In genomic region chr1:11158291-11158690, GRCh38 we compare ENCODE assay signal across 15 cellular contexts. TPM values are rescaled to one million over a fixed set of nuclear protein-coding genes. Genes with fewer than 3 reads are reported as not detected.
DNase-seq lines count a peak whose midpoint lies in the region; FAIRE-seq and TF ChIP-seq lines count a peak whose summit lies in the region.
"Had no signal": no experiment of that assay in that cellular context is flagged by ENCODE, and none has a peak within 500 bp of the region (broad histone marks: within the 10 kb centered on the region; RNA-seq: fewer than 3 reads in every experiment).

No MANE protein-coding gene starts in this region.

- no peak for DNase-seq in activated CD4-positive, alpha-beta memory T cell treated with anti-CD3 and anti-CD28 coated beads for 36 hours
- DNase-seq in activated CD4-positive, alpha-beta memory T cell treated with anti-CD3 and anti-CD28 coated beads, Interleukin-2, amount 10 ng/mL, durations not matched to agents 7 days and 5 days: no peak
- DNase-seq in astrocyte (ENCODE audit: low read depth): no peak
- DNase-seq in hepatocyte (ENCODE audit: low spot score): no peak
- no peak for DNase-seq in GOT3 (lab: John Stamatoyannopoulos, UW)
- no peak for DNase-seq in AG08396 (ENCODE audit: low spot score)
- DNase-seq in NOMO-1 treated with DMSO at 0.1 percent for 48 hours (lab: John Stamatoyannopoulos, UW; ENCODE audit: unreplicated experiment): no peak
- DNase-seq: activated naive CD8-positive, alpha-beta T cell treated with anti-CD3 and anti-CD28 coated beads, Interleukin-2, amount 50 U/mL, for 24 hours; NCI-H345; SJCRH30 had no signal

- H3K4me1 Mint-ChIP-seq in activated CD4-positive, alpha-beta memory T cell treated with anti-CD3 and anti-CD28 coated beads for 36 hours (ENCODE audit: low read depth): peaks cover 29% of the 10 kb centered on the region
- H3K4me1 Mint-ChIP-seq in activated CD4-positive, alpha-beta memory T cell treated with anti-CD3 and anti-CD28 coated beads, Interleukin-2, amount 10 ng/mL, durations not matched to agents 7 days and 5 days: peaks cover 20% of the 10 kb centered on the region
- H3K4me1 Mint-ChIP-seq in astrocyte (ENCODE audit: low read depth, unreplicated experiment): peaks cover 20% of the 10 kb centered on the region

- peaks cover 14% of the 10 kb centered on the region for H3K4me1 ChIP-seq in astrocyte (ENCODE audit: insufficient read depth, low read length)
- H3K4me1 ChIP-seq in hepatocyte (ENCODE audit: insufficient read depth): peaks cover 10% of the 10 kb centered on the region
- H3K4me1 ChIP-seq: SJCRH30 had no signal

- H3K4me3 Mint-ChIP-seq in activated CD4-positive, alpha-beta memory T cell treated with anti-CD3 and anti-CD28 coated beads for 36 hours: no peak overlapping the region
- no peak overlapping the region for H3K4me3 Mint-ChIP-seq in activated CD4-positive, alpha-beta memory T cell treated with anti-CD3 and anti-CD28 coated beads, Interleukin-2, amount 10 ng/mL, durations not matched to agents 7 days and 5 days
- no peak overlapping the region for H3K4me3 Mint-ChIP-seq in astrocyte (ENCODE audit: unreplicated experiment)
- H3K4me3 Mint-ChIP-seq: activated naive CD8-positive, alpha-beta T cell treated with anti-CD3 and anti-CD28 coated beads, Interleukin-2, amount 50 U/mL, for 24 hours had no signal

- H3K79me2 ChIP-seq in astrocyte (ENCODE audit: insufficient read depth, low read length) (no peaks in the 10 kb centered on the region), hepatocyte (no peaks in the 10 kb centered on the region)

- 85% methylated on average over 3 of the region's 3 CpGs for WGBS in hepatocyte (ENCODE audit: low lambda C conversion rate, missing lambda C conversion rate)

- no peak overlapping the region for H2AFZ ChIP-seq in astrocyte (ENCODE audit: low read depth, low read length)
- no peak overlapping the region for H2AFZ ChIP-seq in hepatocyte

- POLR2A ChIA-PET in activated CD4-positive, alpha-beta memory T cell treated with anti-CD3 and anti-CD28 coated beads for 36 hours (lab: Charles Lee): interaction anchor here (1.4 kb wide), 1 partner anchor 98 kb away, joined by 5 read pairs; the partner anchor contains the start of gene SRM
- POLR2A ChIA-PET in activated CD4-positive, alpha-beta memory T cell treated with anti-CD3 and anti-CD28 coated beads, Interleukin-2, amount 10 ng/mL, durations not matched to agents 7 days and 5 days (lab: Charles Lee): no interaction called here

- peak overlapping the region; percentile 64 for H3K9ac ChIP-seq in astrocyte (ENCODE audit: low read length)

- peaks cover 8% of the 10 kb centered on the region for H3K36me3 ChIP-seq in astrocyte (ENCODE audit: insufficient read depth, low read length)
- no peaks in the 10 kb centered on the region for H3K36me3 ChIP-seq in hepatocyte (replicated peaks; ENCODE audit: insufficient read depth, low read depth)

- no peak for TF ChIP-seq CTCF in astrocyte (IDR thresholded peaks at IDR 0.05; ENCODE audit: insufficient read depth, low read depth, low read length)
- TF ChIP-seq CTCF in hepatocyte (IDR thresholded peaks at IDR 0.05; ENCODE audit: poor library complexity): no peak

- H4K20me1 ChIP-seq in astrocyte (ENCODE audit: insufficient read depth, low read length) (no peaks in the 10 kb centered on the region), hepatocyte (ENCODE audit: insufficient read depth, poor library complexity, severe bottlenecking) (no peaks in the 10 kb centered on the region)

- CTCF ChIA-PET in activated CD4-positive, alpha-beta memory T cell treated with anti-CD3 and anti-CD28 coated beads for 36 hours (lab: Charles Lee): interaction anchor here (1.0 to 3.9 kb wide), 3 partner anchors 12 to 120 kb away, joined by 3 to 21 read pairs (median 5); no protein-coding TSS in a partner anchor
- CTCF ChIA-PET in activated CD4-positive, alpha-beta memory T cell treated with anti-CD3 and anti-CD28 coated beads, Interleukin-2, amount 10 ng/mL, durations not matched to agents 7 days and 5 days (lab: Charles Lee): no interaction called here

- H3K4me3 ChIP-seq in astrocyte (ENCODE audit: insufficient read depth, low read depth, low read length) (no peak overlapping the region), hepatocyte (no peak overlapping the region)
- H3K4me3 ChIP-seq: SJCRH30 had no signal

- peak overlapping the region; percentile 82 for H3K27ac ChIP-seq in astrocyte (ENCODE audit: low read depth, low read length)
- peak overlapping the region; percentile 79 for H3K27ac ChIP-seq in hepatocyte
- peak overlapping the region; percentile 59 for H3K27ac ChIP-seq in temporal lobe (ENCODE audit: low read depth, low read length)
- H3K27ac ChIP-seq: neutrophil, SJCRH30 had no signal

- H3K9me2 ChIP-seq in hepatocyte (replicated peaks; ENCODE audit: insufficient read depth): no peaks in the 10 kb centered on the region

- intact Hi-C loops in activated CD4-positive, alpha-beta memory T cell treated with anti-CD3 and anti-CD28 coated beads for 36 hours (cut with micrococcal nuclease): no loop called here

- H3K36me3 Mint-ChIP-seq in activated CD4-positive, alpha-beta memory T cell treated with anti-CD3 and anti-CD28 coated beads for 36 hours: peaks cover 32% of the 10 kb centered on the region
- peaks cover 32% of the 10 kb centered on the region for H3K36me3 Mint-ChIP-seq in activated CD4-positive, alpha-beta memory T cell treated with anti-CD3 and anti-CD28 coated beads, Interleukin-2, amount 10 ng/mL, durations not matched to agents 7 days and 5 days (ENCODE audit: low read depth)
- peaks cover 28% of the 10 kb centered on the region for H3K36me3 Mint-ChIP-seq in astrocyte (ENCODE audit: low read depth, unreplicated experiment)

- peak overlapping the region; percentile 71 for H3K4me2 ChIP-seq in astrocyte (ENCODE audit: low read length)
- H3K4me2 ChIP-seq in hepatocyte: peak overlapping the region; percentile 32

- peak overlapping the region; percentile 43 for H3K27ac Mint-ChIP-seq in activated CD4-positive, alpha-beta memory T cell treated with anti-CD3 and anti-CD28 coated beads for 36 hours
- H3K27ac Mint-ChIP-seq in activated CD4-positive, alpha-beta memory T cell treated with anti-CD3 and anti-CD28 coated beads, Interleukin-2, amount 10 ng/mL, durations not matched to agents 7 days and 5 days: no peak overlapping the region
- H3K27ac Mint-ChIP-seq in astrocyte (ENCODE audit: unreplicated experiment): peak overlapping the region; percentile 27
- H3K27ac Mint-ChIP-seq: activated naive CD8-positive, alpha-beta T cell treated with anti-CD3 and anti-CD28 coated beads, Interleukin-2, amount 50 U/mL, for 24 hours had no signal

- no peak for FAIRE-seq in astrocyte (lab: Jason Lieb, UNC)
- FAIRE-seq: endometrium, H1 had no signal

- H3K9me3 Mint-ChIP-seq in activated CD4-positive, alpha-beta memory T cell treated with anti-CD3 and anti-CD28 coated beads for 36 hours: no peaks in the 10 kb centered on the region
- H3K9me3 Mint-ChIP-seq in activated CD4-positive, alpha-beta memory T cell treated with anti-CD3 and anti-CD28 coated beads, Interleukin-2, amount 10 ng/mL, durations not matched to agents 7 days and 5 days: no peaks in the 10 kb centered on the region
- H3K9me3 Mint-ChIP-seq in astrocyte (ENCODE audit: unreplicated experiment): no peaks in the 10 kb centered on the region
- H3K9me3 Mint-ChIP-seq: activated naive CD8-positive, alpha-beta T cell treated with anti-CD3 and anti-CD28 coated beads, Interleukin-2, amount 50 U/mL, for 24 hours had no signal

- H3K27me3 ChIP-seq in astrocyte (ENCODE audit: insufficient read depth, low read length): no peaks in the 10 kb centered on the region
- no peaks in the 10 kb centered on the region for H3K27me3 ChIP-seq in hepatocyte
- H3K27me3 ChIP-seq: neutrophil, SJCRH30 had no signal

- H3K27me3 Mint-ChIP-seq in activated CD4-positive, alpha-beta memory T cell treated with anti-CD3 and anti-CD28 coated beads for 36 hours: no peaks in the 10 kb centered on the region
- no peaks in the 10 kb centered on the region for H3K27me3 Mint-ChIP-seq in activated CD4-positive, alpha-beta memory T cell treated with anti-CD3 and anti-CD28 coated beads, Interleukin-2, amount 10 ng/mL, durations not matched to agents 7 days and 5 days
- H3K27me3 Mint-ChIP-seq in astrocyte (ENCODE audit: low read depth, unreplicated experiment): no peaks in the 10 kb centered on the region
- H3K27me3 Mint-ChIP-seq: activated naive CD8-positive, alpha-beta T cell treated with anti-CD3 and anti-CD28 coated beads, Interleukin-2, amount 50 U/mL, for 24 hours had no signal

- H3K9me3 ChIP-seq in astrocyte (ENCODE audit: insufficient read depth, low read depth, low read length) (no peaks in the 10 kb centered on the region), hepatocyte (ENCODE audit: low read depth) (no peaks in the 10 kb centered on the region)
- H3K9me3 ChIP-seq: neutrophil, SJCRH30 had no signal

RNA-seq across cellular contexts. Expression of gene ANGPTL7, which starts 30.9 kb away (rescaled TPM):
- not detected for total RNA-seq in activated CD4-positive, alpha-beta memory T cell treated with anti-CD3 and anti-CD28 coated beads for 36 hours
- total RNA-seq in activated CD4-positive, alpha-beta memory T cell treated with anti-CD3 and anti-CD28 coated beads, Interleukin-2, amount 10 ng/mL, durations not matched to agents 7 days and 5 days: not detected
- total RNA-seq in astrocyte (0.70 and 0.86 TPM in 2 replicates), hepatocyte (19.7 and 25.6 TPM in 2 replicates), temporal lobe (0.25 TPM)
- polyA plus RNA-seq in hepatocyte: 37.2 and 50.5 TPM in 2 replicates
- total RNA-seq: A673, H1, SJCRH30 had no signal
- polyA plus RNA-seq: H1 had no signal

RNA-seq across cellular contexts. Expression of gene EXOSC10, which starts 58.6 kb away (rescaled TPM):
- total RNA-seq in activated CD4-positive, alpha-beta memory T cell treated with anti-CD3 and anti-CD28 coated beads for 36 hours: 10 to 100 TPM; 62.1 to 70.0 TPM
- total RNA-seq in activated CD4-positive, alpha-beta memory T cell treated with anti-CD3 and anti-CD28 coated beads, Interleukin-2, amount 10 ng/mL, durations not matched to agents 7 days and 5 days: 10 to 100 TPM; 65.8 to 67.6 TPM
- total RNA-seq in astrocyte (53.4 and 56.8 TPM in 2 replicates), hepatocyte (42.0 and 47.0 TPM in 2 replicates), temporal lobe (34.9 TPM)
- polyA plus RNA-seq in hepatocyte: 44.2 and 47.2 TPM in 2 replicates

Comparison
In these comparisons a context has a peak if more than half of its experiments do, and no peak if none do; other contexts are left out.
1. RNA of gene ANGPTL7, which starts 30.9 kb away (total RNA-seq): 19.7 to 25.6 TPM in hepatocyte; 0.70 to 0.86 TPM in astrocyte, 0.25 TPM in temporal lobe (single experiment), not detected in activated CD4-positive, alpha-beta memory T cell treated with anti-CD3 and anti-CD28 coated beads for 36 hours and not detected in activated CD4-positive, alpha-beta memory T cell treated with anti-CD3 and anti-CD28 coated beads, Interleukin-2, amount 10 ng/mL, durations not matched to agents 7 days and 5 days; every median in the first group is over 10 times any median in the second.
2. Peak in every context shown above with its lines, with median percentiles within 50 percentile points of each other: H3K27ac ChIP-seq.